11 cellular contexts compared by ENCODE assay signal in the genomic region with DNA sequence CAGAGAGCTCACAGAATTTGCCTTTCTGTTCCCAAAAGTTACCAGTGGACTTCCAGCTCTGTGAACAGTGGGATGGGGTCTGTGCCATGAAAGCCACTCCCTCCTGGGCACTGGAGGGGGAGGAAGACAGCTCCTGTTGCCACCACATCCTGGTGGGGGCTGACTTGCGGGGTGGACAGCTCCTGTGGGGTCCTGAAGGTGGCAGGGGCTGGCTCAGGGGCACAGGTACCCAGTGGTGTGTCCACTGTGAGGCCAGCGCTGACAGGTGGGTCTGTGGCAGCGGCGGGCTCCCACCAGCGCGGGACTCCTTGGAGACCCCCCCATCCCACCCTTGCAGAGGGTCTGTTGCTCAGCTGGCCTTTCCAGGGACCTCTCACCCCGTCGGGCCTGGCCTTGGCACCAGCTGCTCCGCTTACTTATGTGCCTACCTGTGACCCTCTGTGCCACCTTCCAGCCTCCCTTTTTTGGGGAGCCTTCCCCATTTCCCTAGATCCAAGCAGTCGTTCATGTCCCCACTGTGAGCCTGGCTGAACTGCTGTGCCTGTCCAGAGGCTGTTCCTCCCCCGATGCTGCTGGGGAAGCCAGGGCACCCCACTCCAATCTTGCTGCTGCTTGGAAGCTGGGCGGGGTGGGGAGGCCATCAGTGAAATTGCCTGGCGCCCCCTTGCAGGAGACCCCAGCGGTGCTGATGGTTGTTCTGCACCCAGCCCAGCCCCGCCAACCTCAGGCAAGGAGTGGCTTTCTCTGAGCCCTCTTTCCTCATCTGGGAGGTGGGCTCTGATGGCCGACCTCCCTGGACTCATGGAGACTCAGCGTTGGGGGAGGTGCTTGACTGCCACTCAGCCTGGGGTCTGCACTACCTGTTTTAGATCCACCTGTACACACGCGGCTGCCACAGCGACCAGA. TPM values are rescaled to one million over a fixed set of nuclear protein-coding genes. Genes with fewer than 3 reads are reported as not detected.
DNase-seq lines count a peak whose midpoint lies in the region; ATAC-seq and TF ChIP-seq lines count a peak whose summit lies in the region.
"Had no signal": no experiment of that assay in that cellular context is flagged by ENCODE, and none has a peak within 500 bp of the region (broad histone marks: within the 10 kb centered on the region; RNA-seq: fewer than 3 reads in every experiment).

No MANE protein-coding gene starts in this region.

- H3K36me3 ChIP-seq in HEK293 (ENCODE audit: control insufficient read depth in 2 of 2, insufficient read depth in 1 of 2, low read length in 2 of 2) (peaks cover 0 to 24% of the 10 kb centered on the region in 2 experiments; a peak in 1 of 3 replicates), SJCRH30 (no peaks in the 10 kb centered on the region; the same call in 1 of the 2 replicates)

- CTCF ChIA-PET in CD4-positive, alpha-beta T cell (lab: Charles Lee), result interaction anchor here (0.9 to 6.3 kb wide), 3 partner anchors 12 to 44 kb away, joined by 3 to 155 read pairs (median 4); no protein-coding TSS in a partner anchor
- CTCF ChIA-PET in HEK293 (lab: Yijun Ruan, JAX), result interaction anchor here (0.8 to 5.0 kb wide), 2 partner anchors 12 to 17 kb away, joined by 3 to 83 read pairs; no protein-coding TSS in a partner anchor

- intact Hi-C loops in CD4-positive, alpha-beta T cell (cut with DNase I, micrococcal nuclease), result loop anchor here (5.0 to 10.0 kb wide), 3 partner anchors 96 to 698 kb away; partner anchors contain the start of genes AKT1 (in 1 of the 2), GPR132 (in 1 of the 2) and TEX22 (in 1 of the 2)
- intact Hi-C loops in Right ventricle myocardium superior (cut with DNase I), result no loop called here

- H3K9me3 ChIP-seq in CD4-positive, alpha-beta T cell (ENCODE audit: control insufficient read depth, low read length), result no peaks in the 10 kb centered on the region
- H3K9me3 ChIP-seq in HEK293 (ENCODE audit: control insufficient read depth, insufficient read depth, low read depth, low read length) (no peaks in the 10 kb centered on the region), SJCRH30 (replicated peaks) (no peaks in the 10 kb centered on the region)

- H3K27me3 Mint-ChIP-seq in CD4-positive, alpha-beta T cell, result no peaks in the 10 kb centered on the region
- no peaks in the 10 kb centered on the region for H3K27me3 Mint-ChIP-seq in progenitor cell of endocrine pancreas

- ATAC-seq in CD4-positive, alpha-beta T cell (ENCODE audit: poor library complexity), result no peak
- ATAC-seq in Right ventricle myocardium superior (ENCODE audit: poor library complexity) (no peak), GM18520 (IDR thresholded peaks at IDR 0.05; ENCODE audit: unreplicated experiment) (no peak)

- no peak for TF ChIP-seq CTCF in CD4-positive, alpha-beta T cell (IDR thresholded peaks at IDR 0.05)
- TF ChIP-seq CTCF in HEK293 (tag by site-specific recombination; IDR thresholded peaks at IDR 0.05), result no peak
- TF ChIP-seq CTCF in progenitor cell of endocrine pancreas (IDR thresholded peaks at IDR 0.05; ENCODE audit: unreplicated experiment), result no peak

- H3K27me3 ChIP-seq in CD4-positive, alpha-beta T cell (ENCODE audit: control insufficient read depth, insufficient read depth, low read length), result no peaks in the 10 kb centered on the region
- no peaks in the 10 kb centered on the region for H3K27me3 ChIP-seq in SJCRH30

- POLR2A ChIA-PET in CD4-positive, alpha-beta T cell (lab: Charles Lee), result interaction anchor here (1.1 to 1.2 kb wide), 2 partner anchors 13 to 19 kb away, joined by 3 to 4 read pairs; no protein-coding TSS in a partner anchor
- POLR2A ChIA-PET in HEK293 (lab: Yijun Ruan, JAX), result interaction anchor here (0.7 to 1.4 kb wide), 2 partner anchors 15 to 19 kb away, joined by 3 read pairs; no protein-coding TSS in a partner anchor

- peaks cover 5% of the 10 kb centered on the region for H3K4me1 ChIP-seq in HEK293 (ENCODE audit: control insufficient read depth, insufficient read depth, low read length)
- peaks cover 15% of the 10 kb centered on the region for H3K4me1 ChIP-seq in SJCRH30

- H3K4me3 Mint-ChIP-seq in CD4-positive, alpha-beta T cell, result peak overlapping the region; percentile 48
- H3K4me3 Mint-ChIP-seq in progenitor cell of endocrine pancreas (ENCODE audit: low read depth), result peak overlapping the region; percentile 40

- H3K9me3 Mint-ChIP-seq in CD4-positive, alpha-beta T cell, result no peaks in the 10 kb centered on the region
- H3K9me3 Mint-ChIP-seq in progenitor cell of endocrine pancreas (ENCODE audit: low read depth), result no peaks in the 10 kb centered on the region

- no peak overlapping the region for H3K27ac ChIP-seq in CD4-positive, alpha-beta T cell (ENCODE audit: low read depth, low read length)
- H3K27ac ChIP-seq in HEK293 (ENCODE audit: extremely low read depth, low read depth, low read length), result no peak overlapping the region
- H3K27ac ChIP-seq in SJCRH30, result no peak overlapping the region

- peak overlapping the region; percentile 12 for H3K27ac Mint-ChIP-seq in CD4-positive, alpha-beta T cell
- no peak overlapping the region for H3K27ac Mint-ChIP-seq in progenitor cell of endocrine pancreas
- H3K27ac Mint-ChIP-seq: brain had no signal

- peaks cover 12% of the 10 kb centered on the region for H3K36me3 Mint-ChIP-seq in CD4-positive, alpha-beta T cell (ENCODE audit: low read depth)
- H3K36me3 Mint-ChIP-seq in progenitor cell of endocrine pancreas (ENCODE audit: insufficient read depth), result no peaks in the 10 kb centered on the region
- H3K36me3 Mint-ChIP-seq: brain had no signal

- DNase-seq in CD4-positive, alpha-beta T cell, result no peak
- DNase-seq in Right ventricle myocardium superior (peak; percentile 40), progenitor cell of endocrine pancreas (ENCODE audit: low spot score, unreplicated experiment) (no peak), SJCRH30 (no peak), D341Med (ENCODE audit: low spot score) (no peak)
- DNase-seq: foreskin melanocyte, NCI-H1105, substantia nigra had no signal

- peaks cover 14% of the 10 kb centered on the region for H3K4me1 Mint-ChIP-seq in CD4-positive, alpha-beta T cell (ENCODE audit: low read depth)
- H3K4me1 Mint-ChIP-seq in progenitor cell of endocrine pancreas (ENCODE audit: low read depth), result peaks cover 4% of the 10 kb centered on the region

- H3K4me3 ChIP-seq in HEK293 (ENCODE audit: low read depth, low read length) (no peak overlapping the region), SJCRH30 (no peak overlapping the region)

TF ChIP-seq in HEK293, 187 proteins besides CTCF, POLR2A, EP300 and RAD21:
- TF ChIP-seq KLF1 (tag by site-specific recombination; IDR thresholded peaks at IDR 0.05) (no peak), ZNF133 (tag by site-specific recombination; IDR thresholded peaks at IDR 0.05) (no peak)
- TF ChIP-seq, protein P1, sequence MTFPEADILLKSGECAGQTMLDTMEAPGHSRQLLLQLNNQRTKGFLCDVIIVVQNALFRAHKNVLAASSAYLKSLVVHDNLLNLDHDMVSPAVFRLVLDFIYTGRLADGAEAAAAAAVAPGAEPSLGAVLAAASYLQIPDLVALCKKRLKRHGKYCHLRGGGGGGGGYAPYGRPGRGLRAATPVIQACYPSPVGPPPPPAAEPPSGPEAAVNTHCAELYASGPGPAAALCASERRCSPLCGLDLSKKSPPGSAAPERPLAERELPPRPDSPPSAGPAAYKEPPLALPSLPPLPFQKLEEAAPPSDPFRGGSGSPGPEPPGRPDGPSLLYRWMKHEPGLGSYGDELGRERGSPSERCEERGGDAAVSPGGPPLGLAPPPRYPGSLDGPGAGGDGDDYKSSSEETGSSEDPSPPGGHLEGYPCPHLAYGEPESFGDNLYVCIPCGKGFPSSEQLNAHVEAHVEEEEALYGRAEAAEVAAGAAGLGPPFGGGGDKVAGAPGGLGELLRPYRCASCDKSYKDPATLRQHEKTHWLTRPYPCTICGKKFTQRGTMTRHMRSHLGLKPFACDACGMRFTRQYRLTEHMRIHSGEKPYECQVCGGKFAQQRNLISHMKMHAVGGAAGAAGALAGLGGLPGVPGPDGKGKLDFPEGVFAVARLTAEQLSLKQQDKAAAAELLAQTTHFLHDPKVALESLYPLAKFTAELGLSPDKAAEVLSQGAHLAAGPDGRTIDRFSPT (tag by site-specific recombination; IDR thresholded peaks at IDR 0.05), result 0 out of 2 replicates have a peak, but pooled peaks have one; percentile 0

RNA-seq across cellular contexts. Expression of gene TEDC1, which starts 2.2 kb away (rescaled TPM):
- total RNA-seq in CD4-positive, alpha-beta T cell, result 100 to 1,000 TPM; 102 to 108 TPM
- total RNA-seq in Right ventricle myocardium superior (6.2 TPM), progenitor cell of endocrine pancreas (20.5 and 20.8 TPM in 2 replicates)
- total RNA-seq in SJCRH30 (2014; rRNA removed; shearing (Covaris generic)), result 30.9 and 37.4 TPM in 2 replicates

RNA-seq across cellular contexts. Expression of gene CRIP1, which starts 6.5 kb away (rescaled TPM):
- 100 to 1,000 TPM; 250 to 258 TPM for total RNA-seq in CD4-positive, alpha-beta T cell
- total RNA-seq in Right ventricle myocardium superior, result 71.8 TPM
- total RNA-seq in progenitor cell of endocrine pancreas, result 5.1 TPM in 2 replicates
- total RNA-seq in SJCRH30 (2014; rRNA removed; shearing (Covaris generic)), result 0.14 TPM in 1 of 2 replicates, not detected in the other

RNA-seq across cellular contexts. Expression of gene CRIP2, which starts 18.6 kb away (rescaled TPM):
- total RNA-seq in CD4-positive, alpha-beta T cell, result 10 to 100 TPM; 62.5 to 68.3 TPM
- total RNA-seq in Right ventricle myocardium superior, result 1,011 TPM
- total RNA-seq in progenitor cell of endocrine pancreas, result 17.0 and 19.6 TPM in 2 replicates
- 68.2 and 71.7 TPM in 2 replicates for total RNA-seq in SJCRH30 (2014; rRNA removed; shearing (Covaris generic))

RNA-seq across cellular contexts. Expression of gene TMEM121, which starts 33.2 kb away (rescaled TPM):
- 1 to 10 TPM; 1.6 to 1.7 TPM for total RNA-seq in CD4-positive, alpha-beta T cell
- 3.1 TPM for total RNA-seq in Right ventricle myocardium superior
- total RNA-seq in progenitor cell of endocrine pancreas, result 3.9 and 4.5 TPM in 2 replicates
- total RNA-seq in SJCRH30 (2014; rRNA removed; shearing (Covaris generic)), result 4.4 and 4.8 TPM in 2 replicates

Comparison
In these comparisons a context has a peak if more than half of its experiments do, and no peak if none do; other contexts are left out.
1. RNA of gene CRIP1, which starts 6.5 kb away (total RNA-seq): 250 to 258 TPM in CD4-positive, alpha-beta T cell and 71.8 TPM in Right ventricle myocardium superior (single experiment); 5.1 TPM in progenitor cell of endocrine pancreas and 0.14 TPM in SJCRH30; every median in the first group is over 10 times any median in the second.
2. RNA of gene CRIP2, which starts 18.6 kb away (total RNA-seq): 1,011 TPM in Right ventricle myocardium superior (single experiment); 68.2 to 71.7 TPM in SJCRH30, 62.5 to 68.3 TPM in CD4-positive, alpha-beta T cell and 17.0 to 19.6 TPM in progenitor cell of endocrine pancreas; every median in the first group is over 10 times any median in the second.